9 cellular contexts compared by ENCODE assay signal in genomic region chr14:51873221-51873893, GRCh38. TPM values are rescaled to one million over a fixed set of nuclear protein-coding genes. Genes with fewer than 3 reads are reported as not detected.
DNase-seq lines count a peak whose midpoint lies in the region; ATAC-seq and TF ChIP-seq lines count a peak whose summit lies in the region.
"Had no signal": no experiment of that assay in that cellular context is flagged by ENCODE, and none has a peak within 500 bp of the region (broad histone marks: within the 10 kb centered on the region; RNA-seq: fewer than 3 reads in every experiment).

No MANE protein-coding gene starts in this region.

- peaks cover 51% of the 10 kb centered on the region for H3K4me1 Mint-ChIP-seq in CD14-positive monocyte

- no peak for TF ChIP-seq CTCF in CD14-positive monocyte (IDR thresholded peaks at IDR 0.05)
- no peak for TF ChIP-seq CTCF in body of pancreas (IDR thresholded peaks at IDR 0.05)

- peak overlapping the region in 1 of 2 donors; percentile 62 for H3K4me3 Mint-ChIP-seq in CD14-positive monocyte

- peaks cover 0 to 1% (median 0%) of the 10 kb centered on the region in 3 donors for H3K27me3 Mint-ChIP-seq in CD14-positive monocyte (ENCODE audit: low read depth in 3 of 3)

- DNase-seq in CD14-positive monocyte (ENCODE audit: low spot score) (peak; percentile 73), NCI-H2081 treated with DMSO at 0.1 percent for 48 hours (lab: John Stamatoyannopoulos, UW) (peak; percentile 87), body of pancreas (peak in 1 of 4 donors; percentile 19), SKM-1 treated with dmso at 0.1 percent for 144 hours (lab: John Stamatoyannopoulos, UW; ENCODE audit: unreplicated experiment) (no peak), RPMI8226 (no peak)
- DNase-seq: psoas muscle had no signal

- ATAC-seq in GM18519 (IDR thresholded peaks at IDR 0.05; ENCODE audit: low FRiP score, unreplicated experiment), result peak; percentile 79
- ATAC-seq in HG02970 (IDR thresholded peaks at IDR 0.05; ENCODE audit: low FRiP score, unreplicated experiment), result peak; percentile 78
- peak; percentile 21 for ATAC-seq in body of pancreas

- no peaks in the 10 kb centered on the region for H3K36me3 ChIP-seq in body of pancreas (replicated peaks in 1 of 2; ENCODE audit: insufficient read depth in 1 of 2, low read depth in 2 of 2)
- no peaks in the 10 kb centered on the region for H3K36me3 ChIP-seq in mesodermal cell (ENCODE audit: control insufficient read depth, insufficient read depth, low read length)

- no peaks in the 10 kb centered on the region for H3K4me1 ChIP-seq in body of pancreas
- H3K4me1 ChIP-seq in mesodermal cell (ENCODE audit: control insufficient read depth, insufficient read depth, low read length, poor library complexity, severe bottlenecking), result peaks cover 26% of the 10 kb centered on the region
- H3K4me1 ChIP-seq: psoas muscle had no signal

- H3K27ac Mint-ChIP-seq in CD14-positive monocyte, result peak overlapping the region; percentile 88 to 95 (median 92)

- WGBS in body of pancreas, 2 donors, result 34 to 35% methylated on average over 2 of the region's 2 CpGs
- no CpG with 5 or more reads among the region's 2 CpGs for WGBS in mesodermal cell (ENCODE audit: insufficient coverage in 2 of 2), 2 experiments

- peaks cover 0 to 2% (median 0%) of the 10 kb centered on the region in 7 donors for H3K9me3 Mint-ChIP-seq in CD14-positive monocyte

- no peak overlapping the region for H3K4me3 ChIP-seq in body of pancreas
- H3K4me3 ChIP-seq in mesodermal cell (ENCODE audit: extremely low read depth, insufficient read depth, low read length, poor library complexity, severe bottlenecking), result no peak overlapping the region
- H3K4me3 ChIP-seq: psoas muscle had no signal

- no peaks in the 10 kb centered on the region for H3K9me3 ChIP-seq in body of pancreas
- no peaks in the 10 kb centered on the region for H3K9me3 ChIP-seq in mesodermal cell (ENCODE audit: control insufficient read depth, low read length)
- H3K9me3 ChIP-seq: psoas muscle had no signal

- no peak for TF ChIP-seq POLR2A in body of pancreas (IDR thresholded peaks at IDR 0.05)

- no peaks in the 10 kb centered on the region for H3K27me3 ChIP-seq in body of pancreas

- H3K27ac ChIP-seq in body of pancreas (peak overlapping the region in 1 of 4 donors; percentile 8), mesodermal cell (ENCODE audit: low read depth, low read length, severe bottlenecking) (peak overlapping the region; percentile 78)
- H3K27ac ChIP-seq: psoas muscle had no signal

- H3K36me3 Mint-ChIP-seq in CD14-positive monocyte, result peaks cover 31 to 43% of the 10 kb centered on the region in 2 donors

- intact Hi-C loops in CD14-positive monocyte (cut with micrococcal nuclease) (loop anchor here in 1 of 2 donors (1.0 kb wide), 1 partner anchor 11 kb away; no protein-coding TSS in a partner anchor), body of pancreas (cut with DNase I) (no loop called here)

RNA-seq across cellular contexts. Expression of gene GNG2, which starts 12.9 kb away (rescaled TPM):
- 100 to 1,000 TPM; 146 to 151 TPM for polyA plus RNA-seq in CD14-positive monocyte
- total RNA-seq in body of pancreas, result 1 to 10 TPM; 6.2 to 6.6 TPM
- 76.3 TPM for polyA plus RNA-seq in mesodermal cell (2013, experiment 1 of 2)
- polyA plus RNA-seq in mesodermal cell (2013, experiment 2 of 2), result 94.9 TPM

Comparison
In these comparisons a context has a peak if more than half of its experiments do, and no peak if none do; other contexts are left out.
1. DNase-seq: peak in CD14-positive monocyte (single experiment) and NCI-H2081 treated with DMSO at 0.1 percent for 48 hours (single experiment); none in SKM-1 treated with dmso at 0.1 percent for 144 hours (single experiment) and RPMI8226 (single experiment).
2. ATAC-seq: peak in every context shown above with its lines; median percentile 79 in GM18519; 78 in HG02970; 21 in body of pancreas.